ENCODE assay signal across 8 cellular contexts in the genomic region with DNA sequence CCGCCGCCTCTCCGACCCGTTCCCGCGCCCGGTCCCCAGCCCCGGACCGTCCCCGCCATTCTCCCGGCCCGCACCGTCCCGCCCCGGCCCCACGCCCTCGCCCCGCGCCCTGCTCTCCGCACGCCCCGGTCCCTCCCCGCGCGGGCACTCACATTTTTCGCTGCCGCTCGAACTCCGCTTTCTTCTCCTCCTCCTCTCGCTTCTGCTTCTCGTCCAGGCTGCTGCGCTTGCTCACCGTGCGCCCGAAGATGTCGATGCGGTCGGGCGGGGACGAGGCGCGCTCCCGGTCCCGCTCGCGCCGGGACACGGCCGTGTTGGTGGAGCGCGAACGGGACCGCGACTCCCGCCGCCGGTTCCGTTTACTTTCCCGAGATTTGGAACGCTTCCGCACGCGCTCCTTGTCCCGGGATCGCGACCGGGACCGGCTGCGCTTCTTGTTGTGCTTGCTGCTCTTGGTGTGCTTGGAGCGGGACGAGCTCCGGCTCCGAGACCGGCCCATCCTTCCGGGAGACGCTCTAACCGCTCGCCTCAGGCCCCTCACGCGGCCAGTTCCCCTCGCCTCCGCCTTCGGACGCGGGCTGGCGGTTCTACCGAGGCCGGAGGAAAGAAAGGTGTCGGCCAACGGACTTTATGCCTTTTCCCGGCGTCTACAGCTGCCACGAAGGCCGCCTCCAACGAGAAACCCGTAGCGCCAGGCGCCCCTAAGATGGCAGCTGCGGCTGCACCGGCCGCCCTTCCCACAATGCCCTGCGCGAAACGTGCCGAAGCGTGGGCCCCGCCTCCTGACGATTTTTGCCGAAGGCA. TPM values are rescaled to one million over a fixed set of nuclear protein-coding genes. Genes with fewer than 3 reads are reported as not detected.
DNase-seq lines count a peak whose midpoint lies in the region; ATAC-seq and TF ChIP-seq lines count a peak whose summit lies in the region.

A gene with protein sequence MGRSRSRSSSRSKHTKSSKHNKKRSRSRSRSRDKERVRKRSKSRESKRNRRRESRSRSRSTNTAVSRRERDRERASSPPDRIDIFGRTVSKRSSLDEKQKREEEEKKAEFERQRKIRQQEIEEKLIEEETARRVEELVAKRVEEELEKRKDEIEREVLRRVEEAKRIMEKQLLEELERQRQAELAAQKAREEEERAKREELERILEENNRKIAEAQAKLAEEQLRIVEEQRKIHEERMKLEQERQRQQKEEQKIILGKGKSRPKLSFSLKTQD (minus strand): TSS at position 717 of the 804 bp plus-strand sequence. CDS start 218 bp downstream, at position 499.

- H3K4me3 ChIP-seq in left lung: peak within 1 kb of the TSS; percentile 90 to 91

- H3K27ac ChIP-seq in left lung: peak within 1 kb of the TSS; percentile 96 to 99

- TF ChIP-seq CTCF in AG09319 (IDR thresholded peaks at IDR 0.05; ENCODE audit: low read depth, low read length) (no peak), left lung (IDR thresholded peaks at IDR 0.05) (no peak)

- H3K36me3 Mint-ChIP-seq in activated CD4-positive, alpha-beta T cell treated with anti-CD3 and anti-CD28 coated beads, Interleukin-2, amount 10 ng/mL, durations not matched to agents 7 days and 5 days (ENCODE audit: low read depth): peaks cover 25% of the 10 kb centered on the region

- no peaks in the 10 kb centered on the region for H3K27me3 ChIP-seq in left lung

- CTCF ChIA-PET in activated CD4-positive, alpha-beta T cell treated with anti-CD3 and anti-CD28 coated beads, Interleukin-2, amount 10 ng/mL, durations not matched to agents 7 days and 5 days (lab: Charles Lee): interaction anchor here (0.5 to 6.6 kb wide), 7 partner anchors 10 to 292 kb away, joined by 3 to 30 read pairs (median 4); a partner anchor contains a TSS

- peak; percentile 64 for DNase-seq in AG09319 (ENCODE audit: extremely low read depth, low read depth)
- peak; percentile 90 for DNase-seq in NCI-H345 treated with DMSO at 0.1 percent for 48 hours (lab: John Stamatoyannopoulos, UW; ENCODE audit: unreplicated experiment)
- peak; percentile 95 for DNase-seq in activated CD4-positive, alpha-beta T cell treated with anti-CD3 and anti-CD28 coated beads, Interleukin-2, amount 10 ng/mL, durations not matched to agents 7 days and 5 days
- DNase-seq in dedifferentiated amniotic fluid mesenchymal stem cell (ENCODE audit: extremely low spot score): peak; percentile 93
- DNase-seq in left lung: peak; percentile 94 to 98
- peak; percentile 97 for DNase-seq in stimulated activated CD4-positive, alpha-beta T cell treated with anti-CD3 and anti-CD28 coated beads, Interleukin-4, amount 100 ng/mL, for 1 hour

- intact Hi-C loops in left lung (cut with DNase I): no loop called here

- H3K27ac Mint-ChIP-seq in activated CD4-positive, alpha-beta T cell treated with anti-CD3 and anti-CD28 coated beads, Interleukin-2, amount 10 ng/mL, durations not matched to agents 7 days and 5 days: peak within 1 kb of the TSS; percentile 96

- no peaks in the 10 kb centered on the region for H3K9me3 ChIP-seq in left lung

- H3K36me3 ChIP-seq in left lung: no peaks in the 10 kb centered on the region

- H3K4me3 Mint-ChIP-seq in activated CD4-positive, alpha-beta T cell treated with anti-CD3 and anti-CD28 coated beads, Interleukin-2, amount 10 ng/mL, durations not matched to agents 7 days and 5 days: peak within 1 kb of the TSS; percentile 92

- ATAC-seq in GM18909 (IDR thresholded peaks at IDR 0.05; ENCODE audit: poor library complexity, unreplicated experiment) (peak; percentile 73), HG03159 (IDR thresholded peaks at IDR 0.05; ENCODE audit: unreplicated experiment) (peak; percentile 74), left lung (peak; percentile 95)

- peaks cover 18 to 58% of the 10 kb centered on the region in 2 donors for H3K4me1 ChIP-seq in left lung

- H3K4me1 Mint-ChIP-seq in activated CD4-positive, alpha-beta T cell treated with anti-CD3 and anti-CD28 coated beads, Interleukin-2, amount 10 ng/mL, durations not matched to agents 7 days and 5 days: peaks cover 45% of the 10 kb centered on the region

- H3K9me3 Mint-ChIP-seq in activated CD4-positive, alpha-beta T cell treated with anti-CD3 and anti-CD28 coated beads, Interleukin-2, amount 10 ng/mL, durations not matched to agents 7 days and 5 days: no peaks in the 10 kb centered on the region

- no peaks in the 10 kb centered on the region for H3K27me3 Mint-ChIP-seq in activated CD4-positive, alpha-beta T cell treated with anti-CD3 and anti-CD28 coated beads, Interleukin-2, amount 10 ng/mL, durations not matched to agents 7 days and 5 days

- POLR2A ChIA-PET in activated CD4-positive, alpha-beta T cell treated with anti-CD3 and anti-CD28 coated beads, Interleukin-2, amount 10 ng/mL, durations not matched to agents 7 days and 5 days (lab: Charles Lee): no interaction called here

RNA-seq across cellular contexts. Expression of the gene that starts here (rescaled TPM):
- total RNA-seq in activated CD4-positive, alpha-beta T cell treated with anti-CD3 and anti-CD28 coated beads, Interleukin-2, amount 10 ng/mL, durations not matched to agents 7 days and 5 days: 100 to 1,000 TPM; 119 to 132 TPM
- 10 to 100 TPM; 67.3 to 84.2 TPM for total RNA-seq in left lung

Comparison
In these comparisons a context has a peak if more than half of its experiments do, and no peak if none do; other contexts are left out.
1. Peak in every context shown above with its lines: DNase-seq, ATAC-seq, H3K4me3 ChIP-seq and H3K27ac ChIP-seq.